ENCODE assay signal across 8 cellular contexts in genomic region chr11:727859-728748, GRCh38. TPM values are rescaled to one million over a fixed set of nuclear protein-coding genes. Genes with fewer than 3 reads are reported as not detected.
A peak's percentile ranks its signal among the peaks of the same experiment; 100 is the strongest.
DNase-seq lines count a peak whose midpoint lies in the region; ATAC-seq and TF ChIP-seq lines count a peak whose summit lies in the region.

No MANE protein-coding gene starts in this region.

- 51 to 90% methylated on average over 2 to 8 of the region's 31 CpGs for WGBS in esophagus squamous epithelium, 2 donors

- DNase-seq in DND-41 (peak; percentile 81), esophagus squamous epithelium (lab: John Stamatoyannopoulos, UW) (no peak), natural killer cell (peak; percentile 76)
- DNase-seq in activated T-cell treated with anti-CD3 and anti-CD28 coated beads, Interleukin-2, amount 50 U/mL, for 24 hours: peak; percentile 88
- peak in 5 of 6 experiments; percentile 60 to 75 (median 72) for DNase-seq in stimulated activated naive CD4-positive, alpha-beta T cell (lab: John Stamatoyannopoulos, UW)

- H2AFZ ChIP-seq in DND-41 (ENCODE audit: low read depth, low read length): no peak overlapping the region
- H2AFZ ChIP-seq in OCI-LY1 (ENCODE audit: low read length): no peak overlapping the region

- H3K36me3 ChIP-seq in DND-41 (ENCODE audit: insufficient read depth, low read length): no peaks in the 10 kb centered on the region
- no peaks in the 10 kb centered on the region for H3K36me3 ChIP-seq in OCI-LY1 (ENCODE audit: insufficient read depth, low read length)
- H3K36me3 ChIP-seq in esophagus squamous epithelium: peaks cover 0 to 28% (median 8%) of the 10 kb centered on the region in 3 donors

- peaks cover 7% of the 10 kb centered on the region for H3K27me3 Mint-ChIP-seq in activated T-cell treated with anti-CD3 and anti-CD28 coated beads, Interleukin-2, amount 50 U/mL, for 24 hours
- H3K27me3 Mint-ChIP-seq in natural killer cell (ENCODE audit: low read depth in 2 of 2): peaks cover 4 to 7% of the 10 kb centered on the region in 2 donors

- ATAC-seq in DND-41 (ENCODE audit: insufficient read depth, low read depth) (peak; percentile 94), HG02763 (IDR thresholded peaks at IDR 0.05; ENCODE audit: unreplicated experiment) (peak; percentile 40), natural killer cell (peak; percentile 80 to 90 (median 84)), HG02981 (IDR thresholded peaks at IDR 0.05; ENCODE audit: unreplicated experiment) (no peak)

- no peak overlapping the region for H3K27ac ChIP-seq in DND-41 (ENCODE audit: low read length)
- no peak overlapping the region for H3K27ac ChIP-seq in OCI-LY1 (ENCODE audit: low read depth, low read length, poor library complexity, severe bottlenecking)
- peak overlapping the region; percentile 75 to 88 (median 78) for H3K27ac ChIP-seq in esophagus squamous epithelium

- H3K36me3 Mint-ChIP-seq in activated T-cell treated with anti-CD3 and anti-CD28 coated beads, Interleukin-2, amount 50 U/mL, for 24 hours (ENCODE audit: low read depth): no peaks in the 10 kb centered on the region
- no peaks in the 10 kb centered on the region for H3K36me3 Mint-ChIP-seq in natural killer cell

- intact Hi-C loops in esophagus squamous epithelium (cut with DNase I) (loop anchor here (10.0 kb wide), 1 partner anchor 63 kb away; no protein-coding TSS in a partner anchor), natural killer cell (cut with micrococcal nuclease) (loop anchor here (10.0 kb wide), 2 partner anchors 73 to 113 kb away; partner anchors contain the start of gene IRF7)

- H3K4me3 ChIP-seq in DND-41 (ENCODE audit: low read depth in 1 of 2, low read length in 2 of 2): no peak overlapping the region
- H3K4me3 ChIP-seq in OCI-LY1 (ENCODE audit: low read depth, low read length, poor library complexity, severe bottlenecking): no peak overlapping the region
- H3K4me3 ChIP-seq in esophagus squamous epithelium: no peak overlapping the region

- peaks cover 14% of the 10 kb centered on the region for H3K4me1 Mint-ChIP-seq in activated T-cell treated with anti-CD3 and anti-CD28 coated beads, Interleukin-2, amount 50 U/mL, for 24 hours (ENCODE audit: low read depth)
- peaks cover 4 to 9% of the 10 kb centered on the region in 2 donors for H3K4me1 Mint-ChIP-seq in natural killer cell

- no peaks in the 10 kb centered on the region for H3K9me3 Mint-ChIP-seq in activated T-cell treated with anti-CD3 and anti-CD28 coated beads, Interleukin-2, amount 50 U/mL, for 24 hours
- no peaks in the 10 kb centered on the region for H3K9me3 Mint-ChIP-seq in natural killer cell

- no peak overlapping the region for H3K9ac ChIP-seq in DND-41 (ENCODE audit: low read depth, low read length)
- no peak overlapping the region for H3K9ac ChIP-seq in OCI-LY1 (ENCODE audit: low read length)

- H3K4me1 ChIP-seq in DND-41 (ENCODE audit: insufficient read depth, low read length) (peaks cover 5% of the 10 kb centered on the region), OCI-LY1 (ENCODE audit: insufficient read depth, low read length, severe bottlenecking) (peaks cover 36% of the 10 kb centered on the region), esophagus squamous epithelium (peaks cover 33 to 60% (median 45%) of the 10 kb centered on the region in 3 donors)

- H3F3A ChIP-seq in OCI-LY1 (ENCODE audit: insufficient read depth, low read length): 0 out of 2 replicates have a peak, but pooled peaks cover 5% of the 10 kb centered on the region

- H3K4me3 Mint-ChIP-seq in activated T-cell treated with anti-CD3 and anti-CD28 coated beads, Interleukin-2, amount 50 U/mL, for 24 hours: no peak overlapping the region
- no peak overlapping the region for H3K4me3 Mint-ChIP-seq in natural killer cell

- H3K79me2 ChIP-seq in DND-41 (ENCODE audit: insufficient read depth, low read length): no peaks in the 10 kb centered on the region
- H3K79me2 ChIP-seq in OCI-LY1 (ENCODE audit: insufficient read depth, low read length): no peaks in the 10 kb centered on the region

- no peak overlapping the region for H3K27ac Mint-ChIP-seq in activated T-cell treated with anti-CD3 and anti-CD28 coated beads, Interleukin-2, amount 50 U/mL, for 24 hours
- no peak overlapping the region for H3K27ac Mint-ChIP-seq in natural killer cell

- H3K9me3 ChIP-seq in DND-41 (ENCODE audit: insufficient read depth, low read length, severe bottlenecking) (no peaks in the 10 kb centered on the region), OCI-LY1 (ENCODE audit: low read length) (no peaks in the 10 kb centered on the region), esophagus squamous epithelium (no peaks in the 10 kb centered on the region)

- no peak for TF ChIP-seq POLR2A in esophagus squamous epithelium (IDR thresholded peaks at IDR 0.05)

- H3K4me2 ChIP-seq in DND-41 (ENCODE audit: insufficient read depth, low read length): peak overlapping the region; percentile 35; the same call in 1 of the 2 replicates
- H3K4me2 ChIP-seq in OCI-LY1 (ENCODE audit: low read length): no peak overlapping the region

- H3K27me3 ChIP-seq in DND-41 (ENCODE audit: insufficient read depth, low read length, poor library complexity) (no peaks in the 10 kb centered on the region), OCI-LY1 (ENCODE audit: insufficient read depth, low read length) (peaks cover 4% of the 10 kb centered on the region; the same call in 1 of the 2 replicates), esophagus squamous epithelium (peaks cover 0 to 52% (median 0%) of the 10 kb centered on the region in 4 donors)

- H4K20me1 ChIP-seq in DND-41 (ENCODE audit: insufficient read depth, low read length): peaks cover 13% of the 10 kb centered on the region
- no peaks in the 10 kb centered on the region for H4K20me1 ChIP-seq in OCI-LY1 (ENCODE audit: insufficient read depth, low read length)

- H3K9me2 ChIP-seq in OCI-LY1 (ENCODE audit: low read depth, low read length): no peaks in the 10 kb centered on the region

- TF ChIP-seq CTCF in DND-41 (IDR thresholded peaks at IDR 0.05; ENCODE audit: borderline replicate concordance, extremely low read depth, low read length, poor library complexity, severe bottlenecking): peak; percentile 98
- TF ChIP-seq CTCF in OCI-LY1 (IDR thresholded peaks at IDR 0.05; ENCODE audit: low read length): peak; percentile 97
- peak; percentile 96 to 99 (median 98) for TF ChIP-seq CTCF in esophagus squamous epithelium (IDR thresholded peaks at IDR 0.05)
- peak; percentile 97 for TF ChIP-seq CTCF in natural killer cell (IDR thresholded peaks at IDR 0.05)

RNA-seq across cellular contexts. Expression of gene TALDO1, which starts 19.2 kb away (rescaled TPM):
- 100 to 1,000 TPM; 311 to 629 (median 504) TPM for total RNA-seq in esophagus squamous epithelium
- total RNA-seq in natural killer cell: 10 to 100 TPM; 46.1 to 94.8 (median 55.4) TPM

RNA-seq across cellular contexts. Expression of gene EPS8L2, which starts 22.1 kb away (rescaled TPM):
- total RNA-seq in esophagus squamous epithelium (100 to 1,000 TPM; 163 to 367 (median 238) TPM), natural killer cell (10 to 100 TPM in 1 of 3 donors, 1 to 10 TPM in 2; 6.9 to 10.9 (median 9.3) TPM)

RNA-seq across cellular contexts. Expression of gene TMEM80, which starts 32.5 kb away (rescaled TPM):
- total RNA-seq in esophagus squamous epithelium: 10 to 100 TPM; 16.1 to 55.3 (median 18.1) TPM
- total RNA-seq in natural killer cell: 10 to 100 TPM; 17.8 to 42.1 (median 33.0) TPM

RNA-seq across cellular contexts. Expression of gene DEAF1, which starts 33.1 kb away (rescaled TPM):
- 10 to 100 TPM; 18.3 to 45.0 (median 25.4) TPM for total RNA-seq in esophagus squamous epithelium
- 10 to 100 TPM; 25.9 to 26.9 (median 26.8) TPM for total RNA-seq in natural killer cell

RNA-seq across cellular contexts. Expression of gene GATD1, which starts 49.2 kb away (rescaled TPM):
- 10 to 100 TPM; 20.2 to 38.7 (median 21.6) TPM for total RNA-seq in esophagus squamous epithelium
- 10 to 100 TPM; 40.4 to 43.1 (median 42.1) TPM for total RNA-seq in natural killer cell

Comparison
In these comparisons a context has a peak if more than half of its experiments do, and no peak if none do; other contexts are left out.
1. H3K27ac ChIP-seq: peak in esophagus squamous epithelium (4 of 4); none in DND-41 (single experiment) and OCI-LY1 (single experiment).
2. RNA of gene EPS8L2, which starts 22.1 kb away (total RNA-seq): 163 to 367 TPM in esophagus squamous epithelium; 6.9 to 10.9 TPM in natural killer cell; every median in the first group is over 10 times any median in the second.
3. Peak in every context shown above with its lines, with median percentiles within 50 percentile points of each other: CTCF ChIP-seq.